14 cellular contexts compared by ENCODE assay signal in the genomic region with DNA sequence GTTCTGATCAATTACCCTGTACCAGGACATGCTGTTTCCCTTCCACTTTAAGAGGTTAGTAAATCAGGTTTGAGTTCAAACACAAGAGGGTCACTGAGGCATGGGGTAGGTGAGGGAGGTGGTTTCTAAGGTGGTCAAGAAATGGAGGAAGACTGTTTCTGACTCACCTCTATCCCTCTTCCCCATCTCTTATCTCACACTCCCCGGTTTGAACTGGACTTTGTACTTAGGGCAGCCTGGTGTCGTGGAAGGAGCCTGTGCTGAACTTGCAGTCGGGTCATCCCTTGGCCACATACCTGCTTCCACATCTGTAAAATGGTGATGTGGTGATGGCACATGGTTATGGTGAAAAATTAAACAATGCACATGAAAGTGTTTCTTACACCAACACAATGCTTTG.
"Had no signal": no experiment of that assay in that cellular context is flagged by ENCODE, and none has a peak within 500 bp of the region (broad histone marks: within the 10 kb centered on the region; RNA-seq: fewer than 3 reads in every experiment).

No MANE protein-coding gene starts in this region.

- FAIRE-seq: astrocyte, kidney had no signal

- H3K9me3 ChIP-seq: left ventricle myocardium inferior, ovary, spleen, testis had no signal

- ATAC-seq: activated CD4-positive, CD25-positive, alpha-beta regulatory T cell treated with anti-CD3 and anti-CD28 coated beads, Interleukin-2, amount 50 U/mL, for 24 hours; activated T-helper 17 cell treated with anti-CD3 and anti-CD28 coated beads, Interleukin-2, amount 50 U/mL, for 72 hours had no signal

- H3K36me3 ChIP-seq: cardiac muscle cell, left ventricle myocardium inferior, ovary, spleen had no signal

- H3K4me3 ChIP-seq: cardiac muscle cell, dorsolateral prefrontal cortex, left ventricle myocardium inferior, ovary, spleen, testis had no signal

- H3K27me3 ChIP-seq: cardiac muscle cell, dorsolateral prefrontal cortex, ovary, testis had no signal

- DNase-seq: activated naive CD4-positive, alpha-beta T cell treated with anti-CD3 and anti-CD28 coated beads, Interleukin-2, amount 10 ng/mL, durations not matched to agents 7 days and 5 days; activated T-cell treated with anti-CD3 and anti-CD28 coated beads for 4 hours; dorsolateral prefrontal cortex; endodermal cell; kidney; left ventricle myocardium inferior; ovary; spleen; stimulated activated naive CD8-positive, alpha-beta T cell treated with anti-CD3 and anti-CD28 coated beads, Interleukin-15, amount 100 ng/mL, for 72 hours; testis had no signal

- H3K27ac ChIP-seq: cardiac muscle cell, left ventricle myocardium inferior, ovary, testis had no signal
